11 cellular contexts compared by ENCODE assay signal in the genomic region with DNA sequence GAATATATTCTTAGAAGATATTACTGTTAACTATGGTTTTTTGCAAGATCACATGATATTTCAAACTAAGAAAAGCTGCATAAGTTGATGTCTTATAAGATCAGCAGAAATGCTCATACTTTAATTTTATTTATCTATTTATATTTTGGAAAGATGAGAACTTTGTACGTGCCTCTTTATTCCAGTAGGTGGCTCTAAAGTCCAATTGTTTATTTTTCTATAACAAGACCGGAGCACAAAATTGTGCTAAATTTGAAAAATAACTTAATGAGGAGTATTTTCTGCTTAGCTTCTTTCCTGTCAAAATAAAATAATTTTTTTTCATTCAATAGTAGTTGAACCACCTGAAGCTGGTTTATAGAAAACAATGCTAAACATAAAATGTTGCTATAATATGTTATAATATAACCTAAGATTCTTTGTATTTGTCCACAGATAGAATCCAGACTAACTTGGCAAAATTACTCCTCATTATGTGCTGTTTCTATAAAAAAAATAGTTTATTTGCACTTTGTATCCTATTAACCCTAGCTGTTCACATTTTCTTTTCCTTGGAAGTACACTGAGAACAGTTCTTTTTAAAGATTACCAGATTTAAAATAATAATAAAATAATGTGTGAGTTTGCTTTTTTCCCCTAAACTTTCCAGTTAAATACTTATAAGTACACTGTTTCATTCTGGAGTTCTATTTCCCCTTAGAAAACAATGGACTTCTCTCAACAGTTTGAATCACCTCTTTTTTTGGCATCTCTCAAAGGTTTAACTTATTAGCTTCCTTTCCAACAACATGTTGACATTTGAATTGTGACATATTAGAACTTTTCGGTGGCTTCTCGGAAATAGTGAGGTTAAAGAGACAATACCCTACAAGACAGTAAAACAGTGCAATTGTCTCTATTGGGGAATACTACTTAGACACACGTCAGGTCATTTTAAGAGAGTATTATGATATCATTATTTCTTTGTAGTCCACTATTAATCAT.
DNase-seq lines count a peak whose midpoint lies in the region; ATAC-seq and TF ChIP-seq lines count a peak whose summit lies in the region.
"Had no signal": no experiment of that assay in that cellular context is flagged by ENCODE, and none has a peak within 500 bp of the region (broad histone marks: within the 10 kb centered on the region; RNA-seq: fewer than 3 reads in every experiment).

No MANE protein-coding gene starts in this region.

- H3K36me3 ChIP-seq in left ventricle myocardium inferior (no peaks in the 10 kb centered on the region), upper lobe of right lung (no peaks in the 10 kb centered on the region), H7 (replicated peaks; ENCODE audit: control insufficient read depth, insufficient read depth, low read length) (no peaks in the 10 kb centered on the region)

- intact Hi-C loops in left ventricle myocardium inferior (cut with micrococcal nuclease) = no loop called here
- intact Hi-C loops in left cardiac atrium (cut with DNase I) = no loop called here
- intact Hi-C loops in upper lobe of right lung (cut with DNase I) = no loop called here

- H3K27me3 ChIP-seq in left ventricle myocardium inferior (ENCODE audit: low read depth) (peaks cover 22% of the 10 kb centered on the region), upper lobe of right lung (no peaks in the 10 kb centered on the region), H7 (ENCODE audit: control insufficient read depth, insufficient read depth, low read length) (no peaks in the 10 kb centered on the region; the same call in 1 of the 2 replicates)

- peak overlapping the region; percentile 13 for H3K4me3 ChIP-seq in left ventricle myocardium inferior
- H3K4me3 ChIP-seq in foreskin fibroblast (ENCODE audit: low read depth in 1 of 2, low read length in 2 of 2) = no peak overlapping the region
- H3K4me3 ChIP-seq in upper lobe of right lung = no peak overlapping the region
- no peak overlapping the region for H3K4me3 ChIP-seq in H7 (ENCODE audit: insufficient read depth, low read depth, low read length)

- POLR2A ChIA-PET in RWPE1 (lab: Yijun Ruan, JAX; ENCODE audit: low non-redundant PET) = no interaction called here

- H3K4me1 ChIP-seq in left ventricle myocardium inferior (peaks cover 33% of the 10 kb centered on the region), upper lobe of right lung (no peaks in the 10 kb centered on the region)

- DNase-seq in left ventricle myocardium inferior (no peak), left cardiac atrium (no peak), RWPE1 (ENCODE audit: low spot score) (peak; percentile 9), foreskin fibroblast (peak in 1 of 2 donors; percentile 52), upper lobe of right lung (no peak), caudate nucleus (lab: John Stamatoyannopoulos, UW) (no peak), H7 (no peak), NCI-H128 (lab: John Stamatoyannopoulos, UW; ENCODE audit: unreplicated experiment) (no peak)
- DNase-seq: activated T-cell treated with anti-CD3 and anti-CD28 coated beads for 4 hours, GDM1, hypothalamus had no signal

- no peaks in the 10 kb centered on the region for H3K9me3 ChIP-seq in left ventricle myocardium inferior (replicated peaks)
- H3K9me3 ChIP-seq in upper lobe of right lung = no peaks in the 10 kb centered on the region

- CTCF ChIA-PET in RWPE1 (lab: Yijun Ruan, JAX) = interaction anchor here (0.5 to 3.1 kb wide), 14 partner anchors 21 to 699 kb away, joined by 3 to 19 read pairs (median 4); no protein-coding TSS in a partner anchor

- ATAC-seq in left cardiac atrium = no peak
- no peak for ATAC-seq in upper lobe of right lung

- TF ChIP-seq CTCF in left ventricle myocardium inferior (IDR thresholded peaks at IDR 0.05; ENCODE audit: borderline replicate concordance) (peak; percentile 61), RWPE1 (conservative IDR thresholded peaks at IDR 0.05; ENCODE audit: low read depth) (peak; percentile 61), foreskin fibroblast (IDR thresholded peaks at IDR 0.05; ENCODE audit: low read depth, low read length) (peak; percentile 35), upper lobe of right lung (IDR thresholded peaks at IDR 0.05) (peak; percentile 59)

- H3K27ac ChIP-seq in left ventricle myocardium inferior (replicated peaks) (peak overlapping the region; percentile 56), RWPE1 (no peak overlapping the region), upper lobe of right lung (no peak overlapping the region), caudate nucleus (ENCODE audit: low read depth, low read length) (no peak overlapping the region)
